22 cellular contexts compared by ENCODE assay signal in genomic region chr10:525565-526315, GRCh38.
DNase-seq lines count a peak whose midpoint lies in the region; ATAC-seq and TF ChIP-seq lines count a peak whose summit lies in the region.
"Had no signal": no experiment of that assay in that cellular context is flagged by ENCODE, and none has a peak within 500 bp of the region (broad histone marks: within the 10 kb centered on the region; RNA-seq: fewer than 3 reads in every experiment).

No MANE protein-coding gene starts in this region.

- H3K4me1 ChIP-seq in breast epithelium, result no peaks in the 10 kb centered on the region
- H3K4me1 ChIP-seq in RWPE2 (ENCODE audit: insufficient read depth, poor library complexity, severe bottlenecking), result peaks cover 2% of the 10 kb centered on the region
- H3K4me1 ChIP-seq in upper lobe of right lung, result no peaks in the 10 kb centered on the region
- H3K4me1 ChIP-seq in lower lobe of right lung, result no peaks in the 10 kb centered on the region
- no peaks in the 10 kb centered on the region for H3K4me1 ChIP-seq in CD8-positive, alpha-beta T cell (ENCODE audit: insufficient read depth, low read length)

- H3K36me3 ChIP-seq in breast epithelium, result no peaks in the 10 kb centered on the region
- no peaks in the 10 kb centered on the region for H3K36me3 ChIP-seq in RWPE2 (ENCODE audit: low read depth)
- H3K36me3 ChIP-seq in upper lobe of right lung, result no peaks in the 10 kb centered on the region
- no peaks in the 10 kb centered on the region for H3K36me3 ChIP-seq in lower lobe of right lung
- H3K36me3 ChIP-seq in CD8-positive, alpha-beta T cell (ENCODE audit: insufficient read depth, low read length), result no peaks in the 10 kb centered on the region
- H3K36me3 ChIP-seq: BLaER1, left ventricle myocardium inferior, transverse colon had no signal

- DNase-seq in MCF 10A (ENCODE audit: unreplicated experiment) (peak; percentile 8), breast epithelium (ENCODE audit: low spot score in 2 of 2) (no peak), RWPE2 (ENCODE audit: low spot score) (no peak), islet precursor cell (peak; percentile 69), upper lobe of right lung (peak; percentile 41), lower lobe of right lung (no peak)
- no peak for DNase-seq in CD8-positive, alpha-beta T cell
- DNase-seq in activated naive CD8-positive, alpha-beta T cell treated with anti-CD3 and anti-CD28 coated beads for 36 hours, result no peak
- DNase-seq: activated CD4-positive, alpha-beta T cell treated with anti-CD3 and anti-CD28 coated beads, Interleukin-2, amount 10 ng/mL, durations not matched to agents 24 days and 14 days; activated CD8-positive, alpha-beta memory T cell treated with anti-CD3 and anti-CD28 coated beads, Interleukin-2, amount 50 U/mL, for 4 hours; caudate nucleus; erythroblast; HCEC 1CT; left ventricle myocardium inferior; NCI-H187 treated with DMSO at 0.1 percent for 48 hours; small intestine; stimulated activated CD4-positive, alpha-beta T cell treated with anti-CD3 and anti-CD28 coated beads, Interleukin-4, amount 100 ng/mL, for 1 hour; stimulated activated naive CD8-positive, alpha-beta T cell treated with anti-CD3 and anti-CD28 coated beads, Interleukin-15, amount 100 ng/mL, for 72 hours; T-cell; transverse colon had no signal

- H3K9me3 ChIP-seq in breast epithelium (no peaks in the 10 kb centered on the region), RWPE2 (ENCODE audit: severe bottlenecking) (no peaks in the 10 kb centered on the region), upper lobe of right lung (no peaks in the 10 kb centered on the region), lower lobe of right lung (no peaks in the 10 kb centered on the region)
- no peaks in the 10 kb centered on the region for H3K9me3 ChIP-seq in CD8-positive, alpha-beta T cell (ENCODE audit: low read length)
- H3K9me3 ChIP-seq: BLaER1, left ventricle myocardium inferior, transverse colon had no signal

- H3K9me3 Mint-ChIP-seq in MCF 10A (ENCODE audit: unreplicated experiment), result no peaks in the 10 kb centered on the region
- H3K9me3 Mint-ChIP-seq in CD8-positive, alpha-beta T cell, result no peaks in the 10 kb centered on the region
- no peaks in the 10 kb centered on the region for H3K9me3 Mint-ChIP-seq in activated naive CD8-positive, alpha-beta T cell treated with anti-CD3 and anti-CD28 coated beads for 36 hours
- H3K9me3 Mint-ChIP-seq: activated CD4-positive, alpha-beta T cell treated with anti-CD3 and anti-CD28 coated beads, Interleukin-2, amount 10 ng/mL, durations not matched to agents 24 days and 14 days; stimulated activated naive CD8-positive, alpha-beta T cell treated with anti-CD3 and anti-CD28 coated beads, Interleukin-15, amount 100 ng/mL, for 72 hours; T-cell had no signal

- no peak overlapping the region for H3K4me3 ChIP-seq in breast epithelium
- no peak overlapping the region for H3K4me3 ChIP-seq in RWPE2 (ENCODE audit: severe bottlenecking)
- no peak overlapping the region for H3K4me3 ChIP-seq in upper lobe of right lung
- H3K4me3 ChIP-seq in lower lobe of right lung, result no peak overlapping the region
- no peak overlapping the region for H3K4me3 ChIP-seq in CD8-positive, alpha-beta T cell (ENCODE audit: low read depth, low read length)
- H3K4me3 ChIP-seq: BLaER1, GM12878, left ventricle myocardium inferior, transverse colon had no signal

- intact Hi-C loops in MCF 10A (cut with micrococcal nuclease), result no loop called here
- intact Hi-C loops in breast epithelium (cut with DNase I; ENCODE audit: low total_unique reads), result no loop called here
- intact Hi-C loops in upper lobe of right lung (cut with DNase I), result no loop called here
- intact Hi-C loops in lower lobe of right lung (cut with DNase I), result no loop called here
- intact Hi-C loops in CD8-positive, alpha-beta T cell (cut with DNase I, micrococcal nuclease), result no loop called here

- POLR2A ChIA-PET in MCF 10A (lab: Yijun Ruan, JAX), result interaction anchor here (1.6 kb wide), 1 partner anchor 10 kb away, joined by 5 read pairs; no protein-coding TSS in a partner anchor
- POLR2A ChIA-PET in CD8-positive, alpha-beta T cell (lab: Charles Lee), result no interaction called here

- CTCF ChIA-PET in MCF 10A (lab: Yijun Ruan, JAX), result interaction anchor here (2.4 kb wide), 1 partner anchor 15 kb away, joined by 12 read pairs; no protein-coding TSS in a partner anchor
- CTCF ChIA-PET in CD8-positive, alpha-beta T cell (lab: Charles Lee), result interaction anchor here (0.7 kb wide), 1 partner anchor 15 kb away, joined by 3 read pairs; no protein-coding TSS in a partner anchor

- no peak overlapping the region for H3K27ac Mint-ChIP-seq in MCF 10A (ENCODE audit: low read depth, unreplicated experiment)
- H3K27ac Mint-ChIP-seq in CD8-positive, alpha-beta T cell, result no peak overlapping the region
- H3K27ac Mint-ChIP-seq in activated naive CD8-positive, alpha-beta T cell treated with anti-CD3 and anti-CD28 coated beads for 36 hours, result no peak overlapping the region
- H3K27ac Mint-ChIP-seq: activated CD4-positive, alpha-beta T cell treated with anti-CD3 and anti-CD28 coated beads, Interleukin-2, amount 10 ng/mL, durations not matched to agents 24 days and 14 days; stimulated activated naive CD8-positive, alpha-beta T cell treated with anti-CD3 and anti-CD28 coated beads, Interleukin-15, amount 100 ng/mL, for 72 hours; T-cell had no signal

- TF ChIP-seq CTCF in MCF 10A (IDR thresholded peaks at IDR 0.05; ENCODE audit: unreplicated experiment) (no peak), breast epithelium (IDR thresholded peaks at IDR 0.05) (no peak), RWPE2 (IDR thresholded peaks at IDR 0.05; ENCODE audit: poor library complexity, severe bottlenecking) (no peak), upper lobe of right lung (IDR thresholded peaks at IDR 0.05) (no peak), lower lobe of right lung (IDR thresholded peaks at IDR 0.05) (no peak)
- no peak for TF ChIP-seq CTCF in CD8-positive, alpha-beta T cell (IDR thresholded peaks at IDR 0.05)

- H3K36me3 Mint-ChIP-seq in MCF 10A (ENCODE audit: insufficient read depth, unreplicated experiment), result no peaks in the 10 kb centered on the region
- no peaks in the 10 kb centered on the region for H3K36me3 Mint-ChIP-seq in CD8-positive, alpha-beta T cell
- H3K36me3 Mint-ChIP-seq in activated naive CD8-positive, alpha-beta T cell treated with anti-CD3 and anti-CD28 coated beads for 36 hours, result no peaks in the 10 kb centered on the region
- H3K36me3 Mint-ChIP-seq: T-cell had no signal

- ATAC-seq in RWPE2 (ENCODE audit: low read depth), result peak; percentile 44; the same call in 1 of the 3 replicates
- ATAC-seq in upper lobe of right lung, result peak; percentile 23
- ATAC-seq in lower lobe of right lung, result no peak
- no peak for ATAC-seq in CD8-positive, alpha-beta T cell
- ATAC-seq: stimulated activated naive CD8-positive, alpha-beta T cell treated with anti-CD3 and anti-CD28 coated beads, Interleukin-15, amount 100 ng/mL, for 72 hours; T-cell had no signal

- no peak overlapping the region for H3K4me3 Mint-ChIP-seq in MCF 10A (ENCODE audit: unreplicated experiment)
- no peak overlapping the region for H3K4me3 Mint-ChIP-seq in CD8-positive, alpha-beta T cell
- H3K4me3 Mint-ChIP-seq in activated naive CD8-positive, alpha-beta T cell treated with anti-CD3 and anti-CD28 coated beads for 36 hours, result no peak overlapping the region
- H3K4me3 Mint-ChIP-seq: activated CD4-positive, alpha-beta T cell treated with anti-CD3 and anti-CD28 coated beads, Interleukin-2, amount 10 ng/mL, durations not matched to agents 24 days and 14 days; stimulated activated naive CD8-positive, alpha-beta T cell treated with anti-CD3 and anti-CD28 coated beads, Interleukin-15, amount 100 ng/mL, for 72 hours; T-cell had no signal

- H3K27ac ChIP-seq in breast epithelium (no peak overlapping the region), RWPE2 (ENCODE audit: poor library complexity, severe bottlenecking) (no peak overlapping the region), upper lobe of right lung (no peak overlapping the region), lower lobe of right lung (no peak overlapping the region)
- H3K27ac ChIP-seq in CD8-positive, alpha-beta T cell (ENCODE audit: low read depth, low read length), result no peak overlapping the region
- H3K27ac ChIP-seq: BLaER1, left ventricle myocardium inferior, transverse colon had no signal

- H3K27me3 Mint-ChIP-seq in MCF 10A (ENCODE audit: insufficient read depth, unreplicated experiment), result peaks cover 22% of the 10 kb centered on the region
- peaks cover 10% of the 10 kb centered on the region for H3K27me3 Mint-ChIP-seq in CD8-positive, alpha-beta T cell (ENCODE audit: low read depth)
- H3K27me3 Mint-ChIP-seq in activated naive CD8-positive, alpha-beta T cell treated with anti-CD3 and anti-CD28 coated beads for 36 hours, result no peaks in the 10 kb centered on the region

- peaks cover 9% of the 10 kb centered on the region for H3K4me1 Mint-ChIP-seq in MCF 10A (ENCODE audit: insufficient read depth, unreplicated experiment)
- no peaks in the 10 kb centered on the region for H3K4me1 Mint-ChIP-seq in CD8-positive, alpha-beta T cell (ENCODE audit: low read depth)
- H3K4me1 Mint-ChIP-seq in activated naive CD8-positive, alpha-beta T cell treated with anti-CD3 and anti-CD28 coated beads for 36 hours, result no peaks in the 10 kb centered on the region
- H3K4me1 Mint-ChIP-seq: activated CD4-positive, alpha-beta T cell treated with anti-CD3 and anti-CD28 coated beads, Interleukin-2, amount 10 ng/mL, durations not matched to agents 24 days and 14 days; stimulated activated naive CD8-positive, alpha-beta T cell treated with anti-CD3 and anti-CD28 coated beads, Interleukin-15, amount 100 ng/mL, for 72 hours; T-cell had no signal

- no peak for TF ChIP-seq POLR2A in breast epithelium (IDR thresholded peaks at IDR 0.05)

- BruUV-seq in MCF 10A (replicated peaks; lab: Mats Ljungman, UMichigan), result no TSS peak

- H3K27me3 ChIP-seq in breast epithelium, result no peaks in the 10 kb centered on the region
- H3K27me3 ChIP-seq in RWPE2 (ENCODE audit: insufficient read depth, poor library complexity, severe bottlenecking), result no peaks in the 10 kb centered on the region
- H3K27me3 ChIP-seq in upper lobe of right lung, result no peaks in the 10 kb centered on the region
- no peaks in the 10 kb centered on the region for H3K27me3 ChIP-seq in lower lobe of right lung (ENCODE audit: low read depth)
- H3K27me3 ChIP-seq in CD8-positive, alpha-beta T cell (ENCODE audit: insufficient read depth, low read length), result no peaks in the 10 kb centered on the region
- H3K27me3 ChIP-seq: BLaER1, transverse colon had no signal

Comparison
In these comparisons a context has a peak if more than half of its experiments do, and no peak if none do; other contexts are left out.
1. DNase-seq: peak in MCF 10A (single experiment), islet precursor cell (single experiment) and upper lobe of right lung (single experiment); none in breast epithelium (0 of 2), RWPE2 (single experiment), lower lobe of right lung (single experiment), CD8-positive, alpha-beta T cell (0 of 7) and activated naive CD8-positive, alpha-beta T cell treated with anti-CD3 and anti-CD28 coated beads for 36 hours (single experiment).
2. ATAC-seq: peak in RWPE2 (single experiment) and upper lobe of right lung (single experiment); none in lower lobe of right lung (0 of 2) and CD8-positive, alpha-beta T cell (single experiment).